31 cellular contexts compared by ENCODE assay signal in the genomic region with DNA sequence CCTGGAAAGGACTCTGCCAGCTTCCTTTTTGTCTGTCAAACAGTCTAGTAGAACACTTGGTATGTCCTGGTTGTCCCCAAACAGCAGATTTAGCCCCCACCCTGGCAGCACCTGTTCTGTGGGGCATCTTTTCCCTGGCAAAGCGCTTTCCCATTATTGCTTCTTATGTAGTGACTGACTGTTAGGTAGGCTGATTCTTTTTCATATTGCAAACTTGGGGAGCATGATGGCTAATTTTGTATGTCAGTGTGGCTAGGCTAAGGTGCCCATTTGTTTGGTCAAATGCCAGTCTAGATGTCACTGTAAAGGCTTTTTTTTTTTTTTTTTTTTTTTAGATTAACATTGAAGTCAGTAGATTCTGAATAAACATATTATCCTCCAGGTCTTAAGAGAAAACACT.
"Had no signal": no experiment of that assay in that cellular context is flagged by ENCODE, and none has a peak within 500 bp of the region (broad histone marks: within the 10 kb centered on the region; RNA-seq: fewer than 3 reads in every experiment).

No MANE protein-coding gene starts in this region.

- H3K36me3 ChIP-seq: MG63 had no signal

- H3K27ac ChIP-seq: KMS-11 had no signal

- H3K27me3 ChIP-seq: MG63 had no signal

- H3K4me3 ChIP-seq: MG63 had no signal

- DNase-seq: Karpas-422, Kasumi-1, KG1, MG63, MM.1S, NCI-H1048, NCI-H1092, NCI-H1092 treated with DMSO at 0.1 percent for 48 hours, NCI-H1105, NCI-H1105 treated with DMSO at 0.1 percent for 48 hours, NCI-H1417 treated with DMSO at 0.1 percent for 48 hours, NCI-H1436, NCI-H1436 treated with DMSO at 0.1 percent for 48 hours, NCI-H146, NCI-H1694, NCI-H1694 treated with DMSO at 0.1 percent for 48 hours, NCI-H187 treated with DMSO at 0.1 percent for 48 hours, NCI-H1930, NCI-H2029, NCI-H2029 treated with DMSO at 0.1 percent for 48 hours, NCI-H2081, NCI-H2081 treated with DMSO at 0.1 percent for 48 hours, NCI-H2171, NCI-H2171 treated with DMSO at 0.1 percent for 48 hours, NCI-H2227 treated with DMSO at 0.1 percent for 48 hours, NCI-H226, NCI-H345, NCI-H446, NCI-H446 treated with DMSO at 0.1 percent for 48 hours, NCI-H510A had no signal

- H3K9me3 ChIP-seq: MG63 had no signal
